ENCODE assay signal across 8 cellular contexts in the genomic region with DNA sequence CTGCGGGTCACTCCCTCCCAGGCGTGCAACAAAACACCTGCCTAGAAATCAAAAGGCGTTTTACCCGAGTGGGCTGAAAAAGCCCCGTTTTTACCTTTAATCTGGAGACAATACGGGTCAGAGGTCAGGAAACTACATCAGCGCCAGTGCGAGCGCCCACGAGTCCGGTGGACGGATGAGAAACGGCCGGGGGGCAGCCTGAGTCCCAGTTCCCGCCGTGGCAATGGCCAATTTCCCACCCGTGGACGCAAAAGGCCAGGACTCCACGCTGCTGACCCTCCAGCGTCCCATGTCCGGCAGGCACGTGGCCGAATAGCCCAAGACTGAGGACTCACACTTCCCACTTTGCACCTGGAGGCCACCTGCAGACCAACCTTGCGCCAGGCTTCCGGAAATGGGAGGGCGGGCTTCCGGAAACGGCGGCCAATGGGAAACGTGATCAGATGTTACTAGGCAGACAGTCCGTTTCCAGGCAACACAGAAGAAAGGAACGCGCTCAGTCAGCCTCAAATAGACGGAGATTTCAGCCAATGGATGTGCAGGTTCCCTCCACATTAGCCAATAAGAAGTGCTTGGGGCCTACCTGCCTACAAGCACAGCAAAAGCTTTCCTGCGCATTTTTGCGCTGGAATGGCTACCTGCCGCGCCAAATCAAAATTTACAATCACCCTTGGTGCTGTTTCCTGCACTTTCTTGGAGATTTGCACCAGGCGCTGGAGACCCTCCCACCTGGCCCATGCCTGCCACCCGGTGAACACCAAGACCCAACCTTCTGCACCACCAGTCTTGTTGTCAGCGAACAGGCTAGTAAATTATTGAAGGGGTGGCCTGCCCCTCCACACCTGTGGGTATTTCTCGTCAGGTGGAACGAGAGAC.
DNase-seq lines count a peak whose midpoint lies in the region; ATAC-seq and TF ChIP-seq lines count a peak whose summit lies in the region.

No MANE protein-coding gene starts in this region.

- peak overlapping the region; percentile 71 for H3K4me3 ChIP-seq in GM12875 (ENCODE audit: low read depth, low read length)
- peak overlapping the region; percentile 45 to 47 for H3K4me3 ChIP-seq in neutrophil (ENCODE audit: low read depth in 1 of 2, low read length in 1 of 2)

- CTCF ChIA-PET in activated naive CD4-positive, alpha-beta T cell treated with anti-CD3 and anti-CD28 coated beads, Interleukin-2, amount 10 ng/mL, durations not matched to agents 7 days and 5 days (lab: Charles Lee), result no interaction called here

- H3K27me3 Mint-ChIP-seq in activated naive CD4-positive, alpha-beta T cell treated with anti-CD3 and anti-CD28 coated beads, Interleukin-2, amount 10 ng/mL, durations not matched to agents 7 days and 5 days, result no peaks in the 10 kb centered on the region

- peaks cover 9% of the 10 kb centered on the region for H3K4me1 Mint-ChIP-seq in activated naive CD4-positive, alpha-beta T cell treated with anti-CD3 and anti-CD28 coated beads, Interleukin-2, amount 10 ng/mL, durations not matched to agents 7 days and 5 days

- no peaks in the 10 kb centered on the region for H3K27me3 ChIP-seq in neutrophil

- ATAC-seq in HG03571 (IDR thresholded peaks at IDR 0.05; ENCODE audit: unreplicated experiment), result peak; percentile 53
- ATAC-seq in GM21528 (IDR thresholded peaks at IDR 0.05; ENCODE audit: low FRiP score, unreplicated experiment), result no peak

- peak; percentile 88 for DNase-seq in RPMI8226
- DNase-seq in activated naive CD4-positive, alpha-beta T cell treated with anti-CD3 and anti-CD28 coated beads, Interleukin-2, amount 10 ng/mL, durations not matched to agents 7 days and 5 days, result peak; percentile 76
- DNase-seq in globus pallidus (ENCODE audit: low spot score), result peak; percentile 92
- DNase-seq in stromal cell of bone marrow (ENCODE audit: low read depth), result peak; percentile 94

- H3K36me3 ChIP-seq in neutrophil, result no peaks in the 10 kb centered on the region

- peaks cover 26% of the 10 kb centered on the region for H3K36me3 Mint-ChIP-seq in activated naive CD4-positive, alpha-beta T cell treated with anti-CD3 and anti-CD28 coated beads, Interleukin-2, amount 10 ng/mL, durations not matched to agents 7 days and 5 days

- H3K27ac Mint-ChIP-seq in activated naive CD4-positive, alpha-beta T cell treated with anti-CD3 and anti-CD28 coated beads, Interleukin-2, amount 10 ng/mL, durations not matched to agents 7 days and 5 days, result no peak overlapping the region

- H3K4me1 ChIP-seq in neutrophil (ENCODE audit: control insufficient read depth in 1 of 2, insufficient read depth in 1 of 2, low read depth in 1 of 2, low read length in 1 of 2), result peaks cover 13% of the 10 kb centered on the region in 2 experiments

- H3K9me3 ChIP-seq in neutrophil, result peaks cover 13% of the 10 kb centered on the region

- no peak overlapping the region for H3K27ac ChIP-seq in neutrophil

- peaks cover 64% of the 10 kb centered on the region for H3K9me3 Mint-ChIP-seq in activated naive CD4-positive, alpha-beta T cell treated with anti-CD3 and anti-CD28 coated beads, Interleukin-2, amount 10 ng/mL, durations not matched to agents 7 days and 5 days

- TF ChIP-seq CTCF in GM12875 (IDR thresholded peaks at IDR 0.05; ENCODE audit: borderline replicate concordance, insufficient read depth, low read depth, low read length), result no peak
- TF ChIP-seq CTCF in neutrophil (IDR thresholded peaks at IDR 0.05), result no peak

- peak overlapping the region; percentile 61 for H3K4me3 Mint-ChIP-seq in activated naive CD4-positive, alpha-beta T cell treated with anti-CD3 and anti-CD28 coated beads, Interleukin-2, amount 10 ng/mL, durations not matched to agents 7 days and 5 days
